ENCODE assay signal across 14 cellular contexts in genomic region chr17:81903896-81904599, GRCh38. TPM values are rescaled to one million over a fixed set of nuclear protein-coding genes. Genes with fewer than 3 reads are reported as not detected.
A peak's percentile ranks its signal among the peaks of the same experiment; 100 is the strongest.
DNase-seq lines count a peak whose midpoint lies in the region; FAIRE-seq and TF ChIP-seq lines count a peak whose summit lies in the region.
"Had no signal": no experiment of that assay in that cellular context is flagged by ENCODE, and none has a peak within 500 bp of the region (broad histone marks: within the 10 kb centered on the region; RNA-seq: fewer than 3 reads in every experiment).

No MANE protein-coding gene starts in this region.

- peak; percentile 8 for DNase-seq in MV-4-11 (lab: John Stamatoyannopoulos, UW)
- peak; percentile 64 for DNase-seq in kidney
- DNase-seq in RKO (ENCODE audit: low spot score), result no peak
- DNase-seq in spleen, result no peak
- DNase-seq: BE2C; CD8-positive, alpha-beta memory T cell; DMS 273 treated with DMSO at 0.1 percent for 48 hours; NCI-H1436 treated with DMSO at 0.1 percent for 48 hours; NCI-H2081; NCI-H524; RPMI8226; SW 1271 had no signal

- H3K4me3 ChIP-seq in kidney (ENCODE audit: low read length in 2 of 2) (no peak overlapping the region), spleen (no peak overlapping the region)
- H3K4me3 ChIP-seq: GM23338, SJSA1 had no signal

- H3K27ac ChIP-seq in kidney (ENCODE audit: low read depth in 2 of 2, low read length in 2 of 2) (no peak overlapping the region), spleen (no peak overlapping the region)
- H3K27ac ChIP-seq: SJSA1 had no signal

- H3K36me3 ChIP-seq in kidney (ENCODE audit: control insufficient read depth in 1 of 2, insufficient read depth in 2 of 2, low read length in 2 of 2), result peaks cover 3 to 19% of the 10 kb centered on the region in 2 donors
- H3K36me3 ChIP-seq in spleen, result peaks cover 0 to 79% (median 31%) of the 10 kb centered on the region in 6 donors

- FAIRE-seq in kidney (lab: Jason Lieb, UNC), result no peak

- WGBS in spleen, 5 donors, result 95 to 97% (median 95%) methylated on average over 21 to 24 of the region's 24 CpGs

- H3K9ac ChIP-seq in kidney (ENCODE audit: low read length in 2 of 2), result no peak overlapping the region

- intact Hi-C loops in kidney (cut with DNase I), result no loop called here
- intact Hi-C loops in spleen (cut with DNase I; ENCODE audit: low total_unique reads), result no loop called here

- no peak for TF ChIP-seq POLR2A in spleen (IDR thresholded peaks at IDR 0.05)

- no peaks in the 10 kb centered on the region for H3K9me3 ChIP-seq in kidney (ENCODE audit: control insufficient read depth in 1 of 2, low read length in 2 of 2)
- H3K9me3 ChIP-seq in spleen, result no peaks in the 10 kb centered on the region
- H3K9me3 ChIP-seq: BE2C, SJSA1 had no signal

- no peak for TF ChIP-seq CTCF in kidney (IDR thresholded peaks at IDR 0.05; ENCODE audit: borderline replicate concordance, extremely low read depth, insufficient read depth)
- TF ChIP-seq CTCF in spleen (IDR thresholded peaks at IDR 0.05 in 8 of 11, conservative IDR thresholded peaks at IDR 0.05 in 3 of 11), result no peak

- H3K4me1 ChIP-seq in kidney (ENCODE audit: control insufficient read depth in 1 of 2, insufficient read depth in 1 of 2, low read depth in 1 of 2, low read length in 2 of 2) (peaks cover 0 to 3% of the 10 kb centered on the region in 2 donors), spleen (peaks cover 0 to 24% (median 20%) of the 10 kb centered on the region in 6 donors)

- H3K27me3 ChIP-seq in spleen (replicated peaks in 1 of 7), result peaks cover 0 to 29% (median 16%) of the 10 kb centered on the region in 7 donors
- H3K27me3 ChIP-seq: BE2C, SJSA1 had no signal

RNA-seq across cellular contexts. Expression of gene NPB, which starts 2.0 kb away (rescaled TPM):
- 0.66 TPM for total RNA-seq in kidney
- polyA plus RNA-seq in kidney (ENCODE audit: insufficient read depth, low read depth, low replicate concordance), result 1.4 TPM
- 1 to 10 TPM in 3 of 7 donors, under 1 TPM in 3, not detected in 1; 0.23 to 2.9 (median 0.74) TPM for total RNA-seq in spleen
- polyA plus RNA-seq in spleen, result 1 to 10 TPM; 2.2 to 4.8 (median 3.0) TPM
- polyA plus RNA-seq: CD8-positive, alpha-beta memory T cell had no signal

RNA-seq across cellular contexts. Expression of gene PCYT2, which starts 7.2 kb away (rescaled TPM):
- 28.4 TPM for total RNA-seq in kidney
- 104 TPM for polyA plus RNA-seq in kidney (ENCODE audit: insufficient read depth, low read depth, low replicate concordance)
- total RNA-seq in spleen, result 10 to 100 TPM; 12.5 to 25.5 (median 14.6) TPM
- polyA plus RNA-seq in spleen, result 10 to 100 TPM; 16.1 to 22.7 (median 19.4) TPM

RNA-seq across cellular contexts. Expression of gene ANAPC11, which starts 12.5 kb away (rescaled TPM):
- total RNA-seq in kidney (88.6 TPM), spleen (10 to 100 TPM; 52.9 to 99.4 (median 54.9) TPM)
- polyA plus RNA-seq in kidney (ENCODE audit: insufficient read depth, low read depth, low replicate concordance) (220 TPM), spleen (100 to 1,000 TPM; 113 to 184 (median 179) TPM)

RNA-seq across cellular contexts. Expression of gene ALYREF, which starts 12.7 kb away (rescaled TPM):
- total RNA-seq in kidney, result 59.3 TPM
- polyA plus RNA-seq in kidney (ENCODE audit: insufficient read depth, low read depth, low replicate concordance), result 45.3 TPM
- 10 to 100 TPM; 31.5 to 70.0 (median 50.7) TPM for total RNA-seq in spleen
- 10 to 100 TPM; 23.6 to 56.6 (median 45.7) TPM for polyA plus RNA-seq in spleen

RNA-seq across cellular contexts. Expression of gene SIRT7, which starts 13.9 kb away (rescaled TPM):
- total RNA-seq in kidney (25.2 TPM), spleen (10 to 100 TPM; 34.5 to 53.1 (median 37.5) TPM)
- polyA plus RNA-seq in kidney (ENCODE audit: insufficient read depth, low read depth, low replicate concordance) (17.4 TPM), spleen (10 to 100 TPM; 28.5 to 54.5 (median 54.2) TPM)

Comparison
In these comparisons a context has a peak if more than half of its experiments do, and no peak if none do; other contexts are left out.
1. DNase-seq: peak in MV-4-11 (single experiment) and kidney (single experiment); none in RKO (single experiment) and spleen (single experiment).